26 cellular contexts compared by ENCODE assay signal in the genomic region with DNA sequence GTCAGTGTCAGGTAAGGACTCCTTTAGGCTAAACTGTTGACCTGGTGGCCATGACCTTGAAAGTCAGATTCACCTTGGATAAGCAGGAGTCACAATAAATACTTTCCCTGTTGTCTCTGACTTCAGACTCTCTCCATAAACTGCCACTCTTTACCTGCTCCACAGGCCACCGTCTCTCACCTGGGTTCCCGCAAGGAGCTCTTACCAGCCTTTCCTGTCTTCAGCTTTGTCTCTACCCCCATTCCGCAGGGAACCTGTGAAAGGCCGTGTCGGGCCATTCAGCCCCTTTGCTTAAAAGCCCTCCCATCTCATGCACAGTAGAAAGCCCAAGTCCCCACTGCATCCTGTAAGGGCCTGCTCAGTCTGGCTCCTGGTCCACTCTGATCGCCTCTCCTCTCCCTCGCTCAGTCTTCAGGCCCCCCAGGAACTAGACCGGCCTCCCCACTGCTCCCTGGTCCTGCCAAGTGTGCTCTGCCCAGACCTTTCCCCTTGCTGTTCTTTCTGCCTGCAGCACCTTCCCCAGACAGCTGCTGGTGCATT.
"Had no signal": no experiment of that assay in that cellular context is flagged by ENCODE, and none has a peak within 500 bp of the region (broad histone marks: within the 10 kb centered on the region; RNA-seq: fewer than 3 reads in every experiment).

No MANE protein-coding gene starts in this region.

- H3K9ac ChIP-seq: KMS-11 had no signal

- FAIRE-seq: astrocyte, TTC549 had no signal

- H3K27ac Mint-ChIP-seq: activated CD4-positive, alpha-beta T cell treated with anti-CD3 and anti-CD28 coated beads for 36 hours; activated CD4-positive, alpha-beta T cell treated with anti-CD3 and anti-CD28 coated beads, Interleukin-2, amount 10 ng/mL, durations not matched to agents 7 days and 5 days; activated CD8-positive, alpha-beta T cell treated with anti-CD3 and anti-CD28 coated beads, Interleukin-2, amount 10 ng/mL, durations not matched to agents 7 days and 5 days; activated naive CD4-positive, alpha-beta T cell treated with anti-CD3 and anti-CD28 coated beads for 36 hours; activated T-helper 1 cell treated with anti-CD3 and anti-CD28 coated beads, Interleukin-12 subunit alpha, Interleukin-12 subunit beta, Interleukin-2, Interleukin-4 antibody, amounts not matched to agents 30 ng/mL and 10 ng/mL and 1 ng/mL, durations not matched to agents 14 hours and 24 hours and 36 hours; T-helper 1 cell treated with Interleukin-12 subunit alpha and Interleukin-12 subunit beta and Interleukin-4 antibody, amounts not matched to agents 30 μg/mL and 1 μg/mL, for 36 hours; T-helper 2 cell treated with Interferon-gamma antibody and Interleukin-4, amounts not matched to agents 5 μg/mL and 100 μg/mL, for 36 hours; WTC11 had no signal

- DNase-seq: activated CD4-positive, alpha-beta T cell treated with anti-CD3 and anti-CD28 coated beads for 36 hours; activated CD4-positive, alpha-beta T cell treated with anti-CD3 and anti-CD28 coated beads, Interleukin-2, amount 10 ng/mL, durations not matched to agents 7 days and 5 days; activated CD4-positive, alpha-beta T cell treated with anti-CD3 and anti-CD28 coated beads, Interleukin-2, amount 50 U/mL, for 48 hours; activated CD8-positive, alpha-beta T cell treated with anti-CD3 and anti-CD28 coated beads, Interleukin-2, amount 10 ng/mL, durations not matched to agents 7 days and 5 days; activated gamma-delta T cell treated with Interleukin-2 at 50 U/mL for 16 hours; activated naive CD4-positive, alpha-beta T cell treated with anti-CD3 and anti-CD28 coated beads for 36 hours; activated T-cell treated with anti-CD3 and anti-CD28 coated beads, Interleukin-2, amount 50 U/mL, for 4 hours; adrenal gland; body of pancreas; MM.1S; NCI-H1105; NCI-H1417 treated with DMSO at 0.1 percent for 48 hours; NCI-H187 treated with DMSO at 0.1 percent for 48 hours; NCI-H2081; NCI-H524 treated with DMSO at 0.1 percent for 48 hours; Right ventricle myocardium superior had no signal

- H3K36me3 Mint-ChIP-seq: WTC11 had no signal

- H3K27ac ChIP-seq: adrenal gland, body of pancreas, breast epithelium, KMS-11 had no signal

- ATAC-seq: activated CD4-positive, alpha-beta T cell treated with anti-CD3 and anti-CD28 coated beads for 36 hours; activated CD4-positive, CD25-positive, alpha-beta regulatory T cell treated with anti-CD3 and anti-CD28 coated beads, Interleukin-2, amount 50 U/mL, for 24 hours; activated CD8-positive, alpha-beta T cell treated with anti-CD3 and anti-CD28 coated beads, Interleukin-2, amount 10 ng/mL, durations not matched to agents 7 days and 5 days; activated naive CD4-positive, alpha-beta T cell treated with anti-CD3 and anti-CD28 coated beads, Interleukin-2, amount 50 U/mL, for 72 hours; activated T-cell treated with anti-CD3 and anti-CD28 coated beads, Interleukin-2, amount 50 U/mL, for 4 hours; body of pancreas; WTC11 had no signal

- H3K4me3 ChIP-seq: adrenal gland, body of pancreas, breast epithelium had no signal

- H3K27me3 Mint-ChIP-seq: activated CD4-positive, alpha-beta T cell treated with anti-CD3 and anti-CD28 coated beads, Interleukin-2, amount 10 ng/mL, durations not matched to agents 7 days and 5 days had no signal

- H3K9me3 Mint-ChIP-seq: activated CD4-positive, alpha-beta T cell treated with anti-CD3 and anti-CD28 coated beads, Interleukin-2, amount 10 ng/mL, durations not matched to agents 7 days and 5 days; activated naive CD4-positive, alpha-beta T cell treated with anti-CD3 and anti-CD28 coated beads for 36 hours; activated naive CD4-positive, alpha-beta T cell treated with anti-CD3 and anti-CD28 coated beads, Interleukin-2, amount 50 U/mL, for 72 hours; activated T-cell treated with anti-CD3 and anti-CD28 coated beads, Interleukin-2, amount 50 U/mL, for 4 hours; activated T-helper 1 cell treated with anti-CD3 and anti-CD28 coated beads, Interleukin-12 subunit alpha, Interleukin-12 subunit beta, Interleukin-2, Interleukin-4 antibody, amounts not matched to agents 30 ng/mL and 10 ng/mL and 1 ng/mL, durations not matched to agents 14 hours and 24 hours and 36 hours; T-helper 1 cell treated with Interleukin-12 subunit alpha and Interleukin-12 subunit beta and Interleukin-4 antibody, amounts not matched to agents 30 μg/mL and 1 μg/mL, for 36 hours; T-helper 2 cell treated with Interferon-gamma antibody and Interleukin-4, amounts not matched to agents 5 μg/mL and 100 μg/mL, for 36 hours; WTC11 had no signal

- H3K9me3 ChIP-seq: adrenal gland, body of pancreas, breast epithelium had no signal

- H3K4me3 Mint-ChIP-seq: activated CD4-positive, alpha-beta T cell treated with anti-CD3 and anti-CD28 coated beads for 36 hours; activated CD4-positive, alpha-beta T cell treated with anti-CD3 and anti-CD28 coated beads, Interleukin-2, amount 10 ng/mL, durations not matched to agents 7 days and 5 days; activated CD8-positive, alpha-beta T cell treated with anti-CD3 and anti-CD28 coated beads, Interleukin-2, amount 10 ng/mL, durations not matched to agents 7 days and 5 days; activated naive CD4-positive, alpha-beta T cell treated with anti-CD3 and anti-CD28 coated beads for 36 hours; activated T-cell treated with anti-CD3 and anti-CD28 coated beads, Interleukin-2, amount 50 U/mL, for 4 hours; activated T-helper 1 cell treated with anti-CD3 and anti-CD28 coated beads, Interleukin-12 subunit alpha, Interleukin-12 subunit beta, Interleukin-2, Interleukin-4 antibody, amounts not matched to agents 30 ng/mL and 10 ng/mL and 1 ng/mL, durations not matched to agents 14 hours and 24 hours and 36 hours; T-helper 1 cell treated with Interleukin-12 subunit alpha and Interleukin-12 subunit beta and Interleukin-4 antibody, amounts not matched to agents 30 μg/mL and 1 μg/mL, for 36 hours; T-helper 2 cell treated with Interferon-gamma antibody and Interleukin-4, amounts not matched to agents 5 μg/mL and 100 μg/mL, for 36 hours; WTC11 had no signal

- H3K4me1 Mint-ChIP-seq: activated CD4-positive, alpha-beta T cell treated with anti-CD3 and anti-CD28 coated beads for 36 hours; activated CD4-positive, alpha-beta T cell treated with anti-CD3 and anti-CD28 coated beads, Interleukin-2, amount 10 ng/mL, durations not matched to agents 7 days and 5 days; WTC11 had no signal

- H3K36me3 ChIP-seq: adrenal gland, breast epithelium had no signal

- H3K4me1 ChIP-seq: adrenal gland, body of pancreas, breast epithelium had no signal
